8 cellular contexts compared by ENCODE assay signal in the genomic region with DNA sequence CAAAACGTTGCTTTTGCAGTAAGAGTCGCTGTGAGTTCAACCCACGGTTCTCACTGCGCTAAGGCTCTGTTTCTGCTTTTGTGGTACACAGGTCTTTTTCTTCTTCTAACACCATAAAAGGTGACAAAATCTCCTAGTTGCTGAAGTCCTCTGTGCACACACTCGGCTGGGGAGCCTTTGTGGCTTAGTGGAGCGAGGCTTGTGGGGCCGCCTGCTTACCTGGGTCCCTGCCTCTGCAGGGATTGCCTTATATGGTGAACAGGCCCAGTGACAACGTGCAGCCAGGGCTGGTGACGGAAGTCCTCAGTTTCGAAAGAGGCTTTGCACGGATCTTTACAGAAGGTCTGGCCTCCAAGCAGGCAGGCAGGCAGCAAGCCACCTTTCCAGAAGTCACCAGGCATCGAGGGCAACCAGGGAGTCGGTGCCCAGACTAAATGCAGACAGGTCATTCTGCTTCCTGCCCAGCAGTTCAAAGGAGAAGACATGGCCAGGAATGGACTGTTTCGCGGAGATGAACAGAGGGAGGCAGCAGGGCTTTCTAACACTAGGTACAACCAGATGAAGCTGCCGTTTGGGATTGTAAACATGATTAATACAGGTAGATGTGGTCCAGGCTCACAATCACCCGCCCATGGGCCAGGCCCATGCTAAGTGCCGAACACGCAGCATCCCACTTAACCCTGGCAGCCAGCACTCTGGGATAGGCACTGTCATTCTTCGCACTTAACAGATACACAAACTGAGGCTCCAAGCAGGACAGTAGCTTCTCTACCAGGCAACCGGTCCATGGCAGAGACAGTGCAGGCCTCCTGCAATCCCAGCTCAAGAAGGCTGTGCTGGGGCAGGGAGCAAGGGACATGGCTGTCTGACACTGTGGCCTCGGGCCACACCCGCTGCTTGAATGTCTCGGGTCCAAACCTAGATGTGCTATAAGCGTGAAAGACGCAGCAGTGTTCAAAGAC. TPM values are rescaled to one million over a fixed set of nuclear protein-coding genes. Genes with fewer than 3 reads are reported as not detected.
DNase-seq lines count a peak whose midpoint lies in the region; ATAC-seq and TF ChIP-seq lines count a peak whose summit lies in the region.

No MANE protein-coding gene starts in this region.

- H3K9me3 ChIP-seq in right lobe of liver: no peaks in the 10 kb centered on the region

- no peak for TF ChIP-seq CTCF in right lobe of liver (IDR thresholded peaks at IDR 0.05)

- no peak overlapping the region for H3K4me3 ChIP-seq in right lobe of liver

- no peak overlapping the region for H3K27ac ChIP-seq in right lobe of liver

- WGBS in right lobe of liver (ENCODE audit: insufficient coverage, low coverage, low lambda C conversion rate, missing lambda C conversion rate): 48% methylated on average over 17 of the region's 26 CpGs

- no peaks in the 10 kb centered on the region for H3K36me3 ChIP-seq in right lobe of liver

- no peaks in the 10 kb centered on the region for H3K4me1 ChIP-seq in right lobe of liver

- H3K27me3 ChIP-seq in right lobe of liver: no peaks in the 10 kb centered on the region

- peak; percentile 84 for DNase-seq in NCI-H2029 (lab: John Stamatoyannopoulos, UW)
- peak; percentile 71 for DNase-seq in activated CD8-positive, alpha-beta memory T cell treated with anti-CD3 and anti-CD28 coated beads, Interleukin-2, amount 50 U/mL, for 1 hour (ENCODE audit: extremely low read depth)
- peak in 2 of 3 donors; percentile 46 to 65 for DNase-seq in right lobe of liver
- DNase-seq in stimulated activated naive CD4-positive, alpha-beta T cell treated with Interleukin-2 at 50 U/mL for 16 hours (lab: John Stamatoyannopoulos, UW): peak; percentile 66
- DNase-seq in nucleus accumbens (lab: John Stamatoyannopoulos, UW): no peak
- DNase-seq in NCI-H69 (lab: John Stamatoyannopoulos, UW): no peak

- intact Hi-C loops in right lobe of liver (cut with DNase I): loop anchor here (5.0 to 10.0 kb wide), 2 partner anchors 107 to 210 kb away; no protein-coding TSS in a partner anchor

- no peak for TF ChIP-seq POLR2A in right lobe of liver (IDR thresholded peaks at IDR 0.05)

- ATAC-seq in GM18498 (IDR thresholded peaks at IDR 0.05; ENCODE audit: unreplicated experiment) (peak; percentile 79), HG02571 (IDR thresholded peaks at IDR 0.05; ENCODE audit: unreplicated experiment) (peak; percentile 74), right lobe of liver (peak; percentile 39 to 68 (median 54))

RNA-seq across cellular contexts. Expression of gene MEAK7, which starts 10.7 kb away (rescaled TPM):
- 1 to 10 TPM; 2.9 to 5.2 (median 3.4) TPM for total RNA-seq in right lobe of liver

Comparison
In these comparisons a context has a peak if more than half of its experiments do, and no peak if none do; other contexts are left out.
1. DNase-seq: peak in NCI-H2029 (single experiment), activated CD8-positive, alpha-beta memory T cell treated with anti-CD3 and anti-CD28 coated beads, Interleukin-2, amount 50 U/mL, for 1 hour (single experiment), right lobe of liver (2 of 3) and stimulated activated naive CD4-positive, alpha-beta T cell treated with Interleukin-2 at 50 U/mL for 16 hours (single experiment); none in nucleus accumbens (0 of 56) and NCI-H69 (single experiment).
2. Peak in every context shown above with its lines, with median percentiles within 50 percentile points of each other: ATAC-seq.